1 cellular context compared by ENCODE assay signal in the genomic region with DNA sequence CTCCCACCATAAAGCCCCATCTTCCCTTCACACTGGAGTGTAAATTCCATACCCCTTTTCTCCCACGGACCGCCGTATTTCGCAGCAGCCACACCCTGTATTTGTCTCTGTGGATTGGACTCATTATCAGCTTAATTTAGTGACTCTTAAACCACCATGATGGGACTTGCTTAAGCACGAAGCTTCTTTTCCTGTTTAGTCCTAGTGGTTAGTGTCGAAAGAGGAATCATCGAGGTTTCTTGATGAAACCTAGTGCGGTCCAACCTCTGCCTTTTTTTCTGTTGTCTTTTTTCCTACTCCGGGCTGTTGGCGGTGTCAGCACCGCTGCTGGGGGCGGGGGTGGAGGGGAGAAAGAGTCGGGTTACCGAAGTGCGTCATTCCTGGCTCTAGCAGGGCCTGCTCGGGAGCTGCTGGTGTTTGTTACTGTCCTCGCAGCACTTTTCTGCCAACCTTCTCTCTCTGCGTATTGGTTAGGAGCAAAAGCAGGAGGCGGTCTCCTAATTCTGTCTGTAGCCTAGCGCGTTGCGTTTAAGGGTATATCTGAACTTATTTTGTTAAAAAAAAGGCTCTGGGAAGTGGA.
TF ChIP-seq lines count a peak whose summit lies in the region.

No MANE protein-coding gene starts in this region.

TF ChIP-seq in GM12878, 131 proteins besides CTCF, POLR2A, EP300 and RAD21 (continued from another document):
- TF ChIP-seq, protein P1, sequence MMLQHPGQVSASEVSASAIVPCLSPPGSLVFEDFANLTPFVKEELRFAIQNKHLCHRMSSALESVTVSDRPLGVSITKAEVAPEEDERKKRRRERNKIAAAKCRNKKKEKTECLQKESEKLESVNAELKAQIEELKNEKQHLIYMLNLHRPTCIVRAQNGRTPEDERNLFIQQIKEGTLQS (IDR thresholded peaks at IDR 0.05; ENCODE audit: borderline replicate concordance, extremely low read depth, low read depth, low read length), result no peak
- 0 out of 2 replicates have a peak, but pooled peaks have one; percentile 53 for TF ChIP-seq RCOR1 (conservative IDR thresholded peaks at IDR 0.05; ENCODE audit: low read depth, low read length)
- no peak for TF ChIP-seq WRNIP1 (IDR thresholded peaks at IDR 0.05; ENCODE audit: borderline replicate concordance, low read depth, low read length)
- no peak for TF ChIP-seq NR2F1 (conservative IDR thresholded peaks at IDR 0.05)
- no peak for TF ChIP-seq KAT2A (conservative IDR thresholded peaks at IDR 0.05; ENCODE audit: control insufficient read depth, low read depth, low read length)
- TF ChIP-seq, protein P2, sequence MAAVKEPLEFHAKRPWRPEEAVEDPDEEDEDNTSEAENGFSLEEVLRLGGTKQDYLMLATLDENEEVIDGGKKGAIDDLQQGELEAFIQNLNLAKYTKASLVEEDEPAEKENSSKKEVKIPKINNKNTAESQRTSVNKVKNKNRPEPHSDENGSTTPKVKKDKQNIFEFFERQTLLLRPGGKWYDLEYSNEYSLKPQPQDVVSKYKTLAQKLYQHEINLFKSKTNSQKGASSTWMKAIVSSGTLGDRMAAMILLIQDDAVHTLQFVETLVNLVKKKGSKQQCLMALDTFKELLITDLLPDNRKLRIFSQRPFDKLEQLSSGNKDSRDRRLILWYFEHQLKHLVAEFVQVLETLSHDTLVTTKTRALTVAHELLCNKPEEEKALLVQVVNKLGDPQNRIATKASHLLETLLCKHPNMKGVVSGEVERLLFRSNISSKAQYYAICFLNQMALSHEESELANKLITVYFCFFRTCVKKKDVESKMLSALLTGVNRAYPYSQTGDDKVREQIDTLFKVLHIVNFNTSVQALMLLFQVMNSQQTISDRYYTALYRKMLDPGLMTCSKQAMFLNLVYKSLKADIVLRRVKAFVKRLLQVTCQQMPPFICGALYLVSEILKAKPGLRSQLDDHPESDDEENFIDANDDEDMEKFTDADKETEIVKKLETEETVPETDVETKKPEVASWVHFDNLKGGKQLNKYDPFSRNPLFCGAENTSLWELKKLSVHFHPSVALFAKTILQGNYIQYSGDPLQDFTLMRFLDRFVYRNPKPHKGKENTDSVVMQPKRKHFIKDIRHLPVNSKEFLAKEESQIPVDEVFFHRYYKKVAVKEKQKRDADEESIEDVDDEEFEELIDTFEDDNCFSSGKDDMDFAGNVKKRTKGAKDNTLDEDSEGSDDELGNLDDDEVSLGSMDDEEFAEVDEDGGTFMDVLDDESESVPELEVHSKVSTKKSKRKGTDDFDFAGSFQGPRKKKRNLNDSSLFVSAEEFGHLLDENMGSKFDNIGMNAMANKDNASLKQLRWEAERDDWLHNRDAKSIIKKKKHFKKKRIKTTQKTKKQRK (IDR thresholded peaks at IDR 0.05; ENCODE audit: low read depth, low read length), result no peak
